In genomic region chr14:97747282-97747681, GRCh38 we compare ENCODE assay signal across 19 cellular contexts.
"Had no signal": no experiment of that assay in that cellular context is flagged by ENCODE, and none has a peak within 500 bp of the region (broad histone marks: within the 10 kb centered on the region; RNA-seq: fewer than 3 reads in every experiment).

No MANE protein-coding gene starts in this region.

- H3K9me3 ChIP-seq: mucosa of descending colon, right atrium auricular region, thoracic aorta, transverse colon had no signal

- H3K27me3 ChIP-seq: heart left ventricle, right atrium auricular region, sigmoid colon, stomach, transverse colon had no signal

- H3K36me3 ChIP-seq: heart left ventricle, right atrium auricular region, sigmoid colon, stomach, thoracic aorta, transverse colon had no signal

- H3K4me1 Mint-ChIP-seq: stimulated activated naive B cell treated with anti-CD40 and anti-IgM and Interleukin-4, amounts not matched to agents 10 μg/mL and 1 μg/mL and 100 μg/mL, for 72 hours had no signal

- H3K27ac ChIP-seq: heart left ventricle, right atrium auricular region, sigmoid colon, skin epidermis, stomach, thoracic aorta, transverse colon had no signal

- H3K4me1 ChIP-seq: heart left ventricle, right atrium auricular region, sigmoid colon, stomach, transverse colon had no signal

- ATAC-seq: esophagus mucosa; heart left ventricle; left colon; left ventricle myocardium superior; mucosa of descending colon; naive thymus-derived CD8-positive, alpha-beta T cell; stimulated activated naive B cell treated with anti-CD40 and anti-IgM and Interleukin-4, amounts not matched to agents 10 μg/mL and 1 μg/mL and 100 μg/mL, for 72 hours had no signal

- H3K36me3 Mint-ChIP-seq: stimulated activated naive B cell treated with anti-CD40 and anti-IgM and Interleukin-4, amounts not matched to agents 10 μg/mL and 1 μg/mL and 100 μg/mL, for 72 hours had no signal

- DNase-seq: effector memory CD4-positive, alpha-beta T cell; heart left ventricle; hippocampal formation; kidney; left colon; left ventricle myocardium superior; mucosa of descending colon; naive thymus-derived CD8-positive, alpha-beta T cell; sigmoid colon; stimulated activated CD4-positive, alpha-beta T cell treated with anti-CD3 and anti-CD28 coated beads, Interleukin-2, amount 100 ng/mL, for 24 hours; stimulated activated CD4-positive, alpha-beta T cell treated with anti-CD3 and anti-CD28 coated beads, Interleukin-4, amount 100 ng/mL, for 4 hours; stimulated activated naive B cell treated with anti-CD40 and anti-IgM and Interleukin-4, amounts not matched to agents 10 μg/mL and 1 μg/mL and 100 μg/mL, for 72 hours; stomach; substantia nigra; transverse colon had no signal

- H3K4me3 Mint-ChIP-seq: naive thymus-derived CD8-positive, alpha-beta T cell; stimulated activated naive B cell treated with anti-CD40 and anti-IgM and Interleukin-4, amounts not matched to agents 10 μg/mL and 1 μg/mL and 100 μg/mL, for 72 hours had no signal

- H3K27ac Mint-ChIP-seq: stimulated activated naive B cell treated with anti-CD40 and anti-IgM and Interleukin-4, amounts not matched to agents 10 μg/mL and 1 μg/mL and 100 μg/mL, for 72 hours had no signal

- H3K27me3 Mint-ChIP-seq: naive thymus-derived CD8-positive, alpha-beta T cell; stimulated activated naive B cell treated with anti-CD40 and anti-IgM and Interleukin-4, amounts not matched to agents 10 μg/mL and 1 μg/mL and 100 μg/mL, for 72 hours had no signal

- H3K4me3 ChIP-seq: heart left ventricle, mucosa of descending colon, right atrium auricular region, sigmoid colon, skin epidermis, stomach, thoracic aorta, transverse colon had no signal
